In the genomic region with DNA sequence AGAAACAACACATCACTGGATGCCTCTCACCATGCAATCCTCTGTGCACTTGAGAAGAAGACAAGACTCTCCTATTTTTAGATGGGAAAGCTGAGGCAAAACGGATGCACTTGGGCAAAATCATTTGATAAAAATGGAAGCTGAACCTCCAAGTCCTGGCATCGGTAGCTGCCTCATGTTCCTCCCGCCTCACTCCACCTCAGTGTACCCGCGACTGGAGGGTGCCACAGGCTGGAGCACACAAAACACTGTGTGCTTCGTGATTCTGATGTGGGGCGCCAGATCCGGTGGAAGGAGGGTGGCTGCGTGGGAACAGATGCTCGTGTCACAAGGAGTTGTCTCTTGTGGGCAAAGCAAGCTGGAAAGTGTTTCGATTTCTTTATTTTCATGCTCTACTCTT, we compare ENCODE assay signal across 27 cellular contexts. TPM values are rescaled to one million over a fixed set of nuclear protein-coding genes. Genes with fewer than 3 reads are reported as not detected.
DNase-seq lines count a peak whose midpoint lies in the region; ATAC-seq, FAIRE-seq and TF ChIP-seq lines count a peak whose summit lies in the region.
"Had no signal": no experiment of that assay in that cellular context is flagged by ENCODE, and none has a peak within 500 bp of the region (broad histone marks: within the 10 kb centered on the region; RNA-seq: fewer than 3 reads in every experiment).

No MANE protein-coding gene starts in this region.

- H3K4me1 ChIP-seq in A549 (peaks cover 25% of the 10 kb centered on the region), astrocyte (ENCODE audit: insufficient read depth, low read length) (peaks cover 8% of the 10 kb centered on the region), testis (no peaks in the 10 kb centered on the region)
- H3K4me1 ChIP-seq: HAP-1 had no signal

- no peak for TF ChIP-seq POLR2A in A549 (IDR thresholded peaks at IDR 0.05; ENCODE audit: low read length)
- TF ChIP-seq POLR2A in testis (IDR thresholded peaks at IDR 0.05), result no peak

- ATAC-seq in A549 (no peak), left lobe of liver (no peak)

- CTCF ChIA-PET in A549 (lab: Yijun Ruan, JAX), result interaction anchor here (1.5 to 2.9 kb wide), 4 partner anchors 14 to 278 kb away, joined by 3 to 18 read pairs (median 4); no protein-coding TSS in a partner anchor

- H3K9ac ChIP-seq in astrocyte (ENCODE audit: low read length), result peak overlapping the region; percentile 54

- FAIRE-seq in A549 (lab: Jason Lieb, UNC) (no peak), astrocyte (lab: Jason Lieb, UNC) (no peak)
- FAIRE-seq: G401.6, GM12892, RCC 7860 had no signal

- no peaks in the 10 kb centered on the region for H3K9me3 Mint-ChIP-seq in astrocyte (ENCODE audit: unreplicated experiment)
- H3K9me3 Mint-ChIP-seq: CD8-positive, alpha-beta memory T cell; GM23338 had no signal

- POLR2A ChIA-PET in A549 (lab: Yijun Ruan, JAX), result no interaction called here

- H3K4me3 ChIP-seq in A549 (no peak overlapping the region), astrocyte (ENCODE audit: insufficient read depth, low read depth, low read length) (no peak overlapping the region), testis (no peak overlapping the region)
- H3K4me3 ChIP-seq: GM23338, HAP-1 had no signal

- H3K36me3 Mint-ChIP-seq in astrocyte (ENCODE audit: low read depth, unreplicated experiment), result no peaks in the 10 kb centered on the region

- no peak overlapping the region for H2AFZ ChIP-seq in astrocyte (ENCODE audit: low read depth, low read length)
- H2AFZ ChIP-seq: GM23338 had no signal

- H3K4me1 Mint-ChIP-seq in astrocyte (ENCODE audit: low read depth, unreplicated experiment), result peaks cover 47% of the 10 kb centered on the region
- H3K4me1 Mint-ChIP-seq: CD8-positive, alpha-beta memory T cell had no signal

- peak overlapping the region; percentile 47 for H3K4me3 Mint-ChIP-seq in astrocyte (ENCODE audit: unreplicated experiment)
- H3K4me3 Mint-ChIP-seq: CD8-positive, alpha-beta memory T cell; GM23338 had no signal

- no peaks in the 10 kb centered on the region for H3K27me3 Mint-ChIP-seq in astrocyte (ENCODE audit: low read depth, unreplicated experiment)

- WGBS in A549 (ENCODE audit: missing lambda C conversion rate), result 89% methylated on average over 11 of the region's 11 CpGs
- 86 to 87% methylated on average over 11 of the region's 11 CpGs for WGBS in testis, 2 donors

- intact Hi-C loops in posterior cingulate gyrus (cut with DNase I) (no loop called here), testis (cut with DNase I; ENCODE audit: low total_unique reads) (no loop called here)

- no peaks in the 10 kb centered on the region for H3K27me3 ChIP-seq in astrocyte (ENCODE audit: insufficient read depth, low read length)
- H3K27me3 ChIP-seq in testis, result no peaks in the 10 kb centered on the region

- peak overlapping the region; percentile 7 to 70; a peak in 3 of 6 replicates for H3K27ac ChIP-seq in A549
- H3K27ac ChIP-seq in astrocyte (ENCODE audit: low read depth, low read length), result peak overlapping the region; percentile 37
- H3K27ac ChIP-seq in testis, result no peak overlapping the region
- H3K27ac ChIP-seq: C4-2B, HL-60 had no signal

- H4K20me1 ChIP-seq in astrocyte (ENCODE audit: insufficient read depth, low read length), result no peaks in the 10 kb centered on the region

- no peak for TF ChIP-seq RAD21 in A549 (conservative IDR thresholded peaks at IDR 0.05 in 1 of 2, IDR thresholded peaks at IDR 0.05 in 1 of 2)

- H3K79me2 ChIP-seq in astrocyte (ENCODE audit: insufficient read depth, low read length), result no peaks in the 10 kb centered on the region

- TF ChIP-seq CTCF in A549 (IDR thresholded peaks at IDR 0.05), result no peak
- no peak for TF ChIP-seq CTCF in astrocyte (IDR thresholded peaks at IDR 0.05; ENCODE audit: insufficient read depth, low read depth, low read length)
- no peak for TF ChIP-seq CTCF in testis (IDR thresholded peaks at IDR 0.05)

- DNase-seq in A549 (ENCODE audit: low read depth in 1 of 2, low spot score in 1 of 2), result no peak
- no peak for DNase-seq in astrocyte (ENCODE audit: low read depth)
- peak; percentile 31 for DNase-seq in myocyte (ENCODE audit: low read depth)
- peak in 8 of 10 donors; percentile 46 to 95 (median 73) for DNase-seq in posterior cingulate gyrus
- DNase-seq in testis, result no peak
- no peak for DNase-seq in left lobe of liver (ENCODE audit: low spot score)
- no peak for DNase-seq in NCI-H146 treated with DMSO at 0.1 percent for 48 hours (lab: John Stamatoyannopoulos, UW; ENCODE audit: unreplicated experiment)
- DNase-seq in NCI-H748 (lab: John Stamatoyannopoulos, UW; ENCODE audit: unreplicated experiment), result no peak
- DNase-seq: 8988T; Calu3; CD8-positive, alpha-beta memory T cell; DMS153; KBM-7; MM.1S; NCI-H1048; NCI-H1436 treated with DMSO at 0.1 percent for 48 hours; NCI-H2029 had no signal

- TF ChIP-seq EP300 in A549 (IDR thresholded peaks at IDR 0.05), result no peak

- peak overlapping the region; percentile 82 for H3K27ac Mint-ChIP-seq in astrocyte (ENCODE audit: unreplicated experiment)
- H3K27ac Mint-ChIP-seq: GM23338 had no signal

- H3K4me2 ChIP-seq in A549, result peak overlapping the region; percentile 42
- peak overlapping the region; percentile 77 for H3K4me2 ChIP-seq in astrocyte (ENCODE audit: low read length)
- H3K4me2 ChIP-seq: GM23338 had no signal

- H3K9me3 ChIP-seq in A549 (no peaks in the 10 kb centered on the region), astrocyte (ENCODE audit: insufficient read depth, low read depth, low read length) (no peaks in the 10 kb centered on the region), testis (no peaks in the 10 kb centered on the region)
- H3K9me3 ChIP-seq: HAP-1 had no signal

- H3K36me3 ChIP-seq in astrocyte (ENCODE audit: insufficient read depth, low read length), result no peaks in the 10 kb centered on the region
- no peaks in the 10 kb centered on the region for H3K36me3 ChIP-seq in testis (ENCODE audit: low read depth, missing control alignments)
- H3K36me3 ChIP-seq: HAP-1 had no signal

TF ChIP-seq in A549, 52 proteins besides CTCF, POLR2A, EP300 and RAD21 (continues in another document):
- TF ChIP-seq HOXB5 (CRISPR knock-in tag; IDR thresholded peaks at IDR 0.05), result no peak
- TF ChIP-seq, protein P1, sequence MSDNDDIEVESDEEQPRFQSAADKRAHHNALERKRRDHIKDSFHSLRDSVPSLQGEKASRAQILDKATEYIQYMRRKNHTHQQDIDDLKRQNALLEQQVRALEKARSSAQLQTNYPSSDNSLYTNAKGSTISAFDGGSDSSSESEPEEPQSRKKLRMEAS (IDR thresholded peaks at IDR 0.05), result no peak
- no peak for TF ChIP-seq ZNF302 (CRISPR knock-in tag; IDR thresholded peaks at IDR 0.05)
- TF ChIP-seq FOXS1 (CRISPR knock-in tag; IDR thresholded peaks at IDR 0.05), result no peak
- TF ChIP-seq JUN (IDR thresholded peaks at IDR 0.05), result no peak
- TF ChIP-seq, protein P2, sequence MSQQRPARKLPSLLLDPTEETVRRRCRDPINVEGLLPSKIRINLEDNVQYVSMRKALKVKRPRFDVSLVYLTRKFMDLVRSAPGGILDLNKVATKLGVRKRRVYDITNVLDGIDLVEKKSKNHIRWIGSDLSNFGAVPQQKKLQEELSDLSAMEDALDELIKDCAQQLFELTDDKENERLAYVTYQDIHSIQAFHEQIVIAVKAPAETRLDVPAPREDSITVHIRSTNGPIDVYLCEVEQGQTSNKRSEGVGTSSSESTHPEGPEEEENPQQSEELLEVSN (IDR thresholded peaks at IDR 0.05; ENCODE audit: borderline replicate concordance, low read depth), result no peak
- no peak for TF ChIP-seq ESRRA (IDR thresholded peaks at IDR 0.05; ENCODE audit: borderline replicate concordance, low read length)
- no peak for TF ChIP-seq MAFK (IDR thresholded peaks at IDR 0.05; ENCODE audit: partially characterized antibody)
- TF ChIP-seq, protein P3, sequence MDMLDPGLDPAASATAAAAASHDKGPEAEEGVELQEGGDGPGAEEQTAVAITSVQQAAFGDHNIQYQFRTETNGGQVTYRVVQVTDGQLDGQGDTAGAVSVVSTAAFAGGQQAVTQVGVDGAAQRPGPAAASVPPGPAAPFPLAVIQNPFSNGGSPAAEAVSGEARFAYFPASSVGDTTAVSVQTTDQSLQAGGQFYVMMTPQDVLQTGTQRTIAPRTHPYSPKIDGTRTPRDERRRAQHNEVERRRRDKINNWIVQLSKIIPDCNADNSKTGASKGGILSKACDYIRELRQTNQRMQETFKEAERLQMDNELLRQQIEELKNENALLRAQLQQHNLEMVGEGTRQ (IDR thresholded peaks at IDR 0.05), result no peak
- TF ChIP-seq PHF8 (IDR thresholded peaks at IDR 0.05; ENCODE audit: borderline replicate concordance, low read depth), result no peak

RNA-seq across cellular contexts. Expression of a gene that starts 41.3 kb away (rescaled TPM):
- polyA plus RNA-seq in A549 (2011; rRNA removed) (not detected in 2 replicates), A549 (2017; fragmentation: RNase III; extraction: RNeasy Plus Mini Kit Qiagen cat#74134 plus additional on column Dnase treatment) (not detected in 3 replicates), testis (ENCODE audit: insufficient read depth, low read depth, low replicate concordance) (not detected)
- not detected in 2 replicates for polyA plus RNA-seq in A549 (2012; cell fraction: cytosol; rRNA removed)
- not detected in 2 replicates for polyA plus RNA-seq in A549 (2012; cell fraction: nucleus; rRNA removed)
- not detected in 2 replicates for polyA minus RNA-seq in A549 (2011; rRNA and poly(A)+ RNA removed)
- total RNA-seq in astrocyte (not detected in 2 replicates), myocyte (not detected in 2 replicates), testis (under 1 TPM in 1 of 2 donors, not detected in 1; 0.55 TPM), left lobe of liver (0.45 TPM)
- polyA plus RNA-seq in myocyte (2012), result not detected
- total RNA-seq: Calu3; CD8-positive, alpha-beta memory T cell; HT-29; Right ventricle myocardium inferior had no signal
- polyA plus RNA-seq: AG04450; CD8-positive, alpha-beta memory T cell; GM23338 had no signal

RNA-seq across cellular contexts. Expression of a gene that starts 52.7 kb away (rescaled TPM):
- not detected in 2 replicates for polyA plus RNA-seq in A549 (2011; rRNA removed)
- polyA plus RNA-seq in A549 (2012; cell fraction: cytosol; rRNA removed), result not detected in 2 replicates
- polyA plus RNA-seq in A549 (2012; cell fraction: nucleus; rRNA removed), result not detected in 2 replicates
- not detected in 3 replicates for polyA plus RNA-seq in A549 (2017; fragmentation: RNase III; extraction: RNeasy Plus Mini Kit Qiagen cat#74134 plus additional on column Dnase treatment)
- 0.08 and 0.10 TPM in 2 replicates for polyA minus RNA-seq in A549 (2011; rRNA and poly(A)+ RNA removed)
- 0.26 TPM in 1 of 2 replicates, not detected in the other for total RNA-seq in astrocyte
- total RNA-seq in myocyte, result 0.10 and 0.37 TPM in 2 replicates
- not detected for polyA plus RNA-seq in myocyte (2012)
- total RNA-seq in testis, result 1 to 10 TPM; 2.7 to 6.5 TPM
- 3.0 TPM for polyA plus RNA-seq in testis (ENCODE audit: insufficient read depth, low read depth, low replicate concordance)
- 0.28 TPM for total RNA-seq in left lobe of liver
- total RNA-seq: Right ventricle myocardium inferior had no signal
- polyA plus RNA-seq: AG04450, GM23338 had no signal

Comparison
In these comparisons a context has a peak if more than half of its experiments do, and no peak if none do; other contexts are left out.
1. DNase-seq: peak in myocyte (single experiment) and posterior cingulate gyrus (8 of 10); none in A549 (0 of 2), astrocyte (single experiment), testis (single experiment), left lobe of liver (single experiment), NCI-H146 treated with DMSO at 0.1 percent for 48 hours (single experiment) and NCI-H748 (single experiment).
2. H3K27ac ChIP-seq: peak in A549 (2 of 2) and astrocyte (single experiment); none in testis (0 of 2).